1 cellular context compared by ENCODE assay signal in the genomic region with DNA sequence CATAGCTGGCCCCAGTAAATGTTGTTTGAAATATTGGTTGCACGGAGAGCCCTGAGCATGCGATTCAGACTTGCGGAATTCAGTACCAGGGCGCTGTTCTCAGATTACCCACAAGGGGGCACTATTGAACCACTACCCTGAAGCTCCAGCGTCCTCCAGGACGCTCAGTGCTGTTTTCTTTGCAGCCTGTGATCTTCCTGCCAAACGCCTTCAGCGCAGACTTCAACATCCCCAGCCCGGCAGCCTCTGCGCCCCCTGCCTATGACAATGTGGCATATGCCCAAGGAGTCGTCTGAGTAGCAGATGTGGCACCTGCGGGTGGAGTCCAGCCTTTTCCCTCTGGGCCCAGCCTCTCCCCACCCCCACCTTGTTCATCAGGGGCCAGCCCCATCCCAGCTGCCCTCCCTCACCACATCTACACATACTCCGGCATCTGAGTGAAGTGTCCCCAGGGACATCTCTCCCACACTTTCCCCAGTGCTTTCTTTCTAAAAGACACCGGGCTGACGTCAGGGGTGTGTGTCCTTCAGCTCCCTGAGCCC.
TF ChIP-seq lines count a peak whose summit lies in the region.

No MANE protein-coding gene starts in this region.

TF ChIP-seq in GM12878, 131 proteins besides CTCF, POLR2A, EP300 and RAD21 (continued from another document):
- TF ChIP-seq CUX1 (IDR thresholded peaks at IDR 0.05; ENCODE audit: insufficient replicate concordance, low read depth, low read length) = no peak
- no peak for TF ChIP-seq ETV6 (conservative IDR thresholded peaks at IDR 0.05 in 1 of 2, IDR thresholded peaks at IDR 0.05 in 1 of 2; ENCODE audit: borderline replicate concordance in 1 of 2, low read depth in 1 of 2)
- no peak for TF ChIP-seq HDAC2 (IDR thresholded peaks at IDR 0.05)
- 0 out of 2 replicates have a peak, but pooled peaks have one; percentile 18 for TF ChIP-seq DPF2 (IDR thresholded peaks at IDR 0.05)
- no peak for TF ChIP-seq POLR2AphosphoS5 (IDR thresholded peaks at IDR 0.05; ENCODE audit: low read length)
- no peak for TF ChIP-seq CEBPZ (IDR thresholded peaks at IDR 0.05; ENCODE audit: low read depth, low read length)
- TF ChIP-seq MYC (IDR thresholded peaks at IDR 0.05; ENCODE audit: insufficient read depth, insufficient read length, insufficient replicate concordance, low read length, severe bottlenecking) = no peak
- no peak for TF ChIP-seq ESRRA (IDR thresholded peaks at IDR 0.05; ENCODE audit: low read length)
- no peak for TF ChIP-seq KLF5 (IDR thresholded peaks at IDR 0.05; ENCODE audit: partially characterized antibody)
- 0 out of 2 replicates have a peak, but pooled peaks have one; percentile 25 for TF ChIP-seq FOXM1 (IDR thresholded peaks at IDR 0.05; ENCODE audit: low read depth, low read length)
- no peak for TF ChIP-seq JUND (IDR thresholded peaks at IDR 0.05; ENCODE audit: low read depth, low read length)
- TF ChIP-seq, protein P1, sequence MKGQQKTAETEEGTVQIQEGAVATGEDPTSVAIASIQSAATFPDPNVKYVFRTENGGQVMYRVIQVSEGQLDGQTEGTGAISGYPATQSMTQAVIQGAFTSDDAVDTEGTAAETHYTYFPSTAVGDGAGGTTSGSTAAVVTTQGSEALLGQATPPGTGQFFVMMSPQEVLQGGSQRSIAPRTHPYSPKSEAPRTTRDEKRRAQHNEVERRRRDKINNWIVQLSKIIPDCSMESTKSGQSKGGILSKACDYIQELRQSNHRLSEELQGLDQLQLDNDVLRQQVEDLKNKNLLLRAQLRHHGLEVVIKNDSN (IDR thresholded peaks at IDR 0.05; ENCODE audit: borderline replicate concordance, extremely low read length, insufficient read depth, low read depth, low read length) = no peak
- no peak for TF ChIP-seq CHD4 (IDR thresholded peaks at IDR 0.05)
- no peak for TF ChIP-seq RB1 (IDR thresholded peaks at IDR 0.05; ENCODE audit: borderline replicate concordance)
- peak; percentile 86 for TF ChIP-seq MEF2B (IDR thresholded peaks at IDR 0.05; ENCODE audit: partially characterized antibody, poor library complexity, severe bottlenecking)
- TF ChIP-seq ATF3 (IDR thresholded peaks at IDR 0.05; ENCODE audit: borderline replicate concordance, extremely low read depth, low read depth, low read length) = no peak
- no peak for TF ChIP-seq ZNF274 (IDR thresholded peaks at IDR 0.05; ENCODE audit: insufficient read depth, insufficient read length)
- TF ChIP-seq CHD2 (IDR thresholded peaks at IDR 0.05; ENCODE audit: borderline replicate concordance, low read depth, low read length) = no peak
- no peak; the same call in 1 of the 2 replicates for TF ChIP-seq RUNX3 (IDR thresholded peaks at IDR 0.05; ENCODE audit: low read length)
- no peak for TF ChIP-seq TBL1XR1 (IDR thresholded peaks at IDR 0.05; ENCODE audit: low read depth, low read length)
- TF ChIP-seq EED (IDR thresholded peaks at IDR 0.05; ENCODE audit: low read depth) = peak; percentile 44; the same call in 1 of the 2 replicates
